17 cellular contexts compared by ENCODE assay signal in the genomic region with DNA sequence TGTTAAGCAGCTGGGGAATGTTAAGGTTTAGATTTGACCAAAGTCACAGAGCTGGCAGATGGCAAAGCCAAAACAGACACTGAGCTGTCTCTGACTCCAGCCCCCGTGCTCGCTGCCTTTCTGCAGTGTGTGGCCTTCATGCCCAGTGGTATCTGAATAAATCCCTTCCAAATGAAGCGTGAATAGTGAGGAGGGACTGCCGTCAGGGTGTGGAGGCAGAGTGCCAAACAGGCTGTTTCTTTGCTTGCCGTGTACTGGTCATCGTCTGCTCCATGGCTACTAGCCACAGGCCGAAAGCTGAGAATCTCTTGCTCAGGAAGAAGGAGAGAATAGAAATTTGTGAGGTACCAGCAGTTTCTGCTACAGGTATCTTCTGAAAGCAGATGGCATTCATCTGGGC. TPM values are rescaled to one million over a fixed set of nuclear protein-coding genes. Genes with fewer than 3 reads are reported as not detected.
DNase-seq lines count a peak whose midpoint lies in the region; ATAC-seq and TF ChIP-seq lines count a peak whose summit lies in the region.
"Had no signal": no experiment of that assay in that cellular context is flagged by ENCODE, and none has a peak within 500 bp of the region (broad histone marks: within the 10 kb centered on the region; RNA-seq: fewer than 3 reads in every experiment).

No MANE protein-coding gene starts in this region.

- peaks cover 38% of the 10 kb centered on the region for H3K4me1 Mint-ChIP-seq in T-helper 2 cell treated with Interferon-gamma antibody and Interleukin-4, amounts not matched to agents 5 μg/mL and 100 μg/mL, for 36 hours (ENCODE audit: low read depth)
- peaks cover 16 to 34% (median 30%) of the 10 kb centered on the region in 4 donors for H3K4me1 Mint-ChIP-seq in CD4-positive, alpha-beta memory T cell
- peaks cover 17% of the 10 kb centered on the region for H3K4me1 Mint-ChIP-seq in activated naive CD8-positive, alpha-beta T cell treated with anti-CD3 and anti-CD28 coated beads, Interleukin-2, amount 50 U/mL, for 24 hours
- H3K4me1 Mint-ChIP-seq in natural killer cell treated with Interleukin-12 subunit alpha and Interleukin-12 subunit beta and Interleukin-15 and Interleukin-18, amount 100 ng/mL, for 72 hours (ENCODE audit: low read depth in 2 of 2), result peaks cover 27 to 40% of the 10 kb centered on the region in 2 donors

- H3K4me1 ChIP-seq in CD4-positive, alpha-beta memory T cell (ENCODE audit: insufficient read depth, low read length), result peaks cover 24% of the 10 kb centered on the region
- H3K4me1 ChIP-seq in vagina, result no peaks in the 10 kb centered on the region

- ATAC-seq in activated naive CD8-positive, alpha-beta T cell treated with anti-CD3 and anti-CD28 coated beads, Interleukin-2, amount 50 U/mL, for 24 hours, result no peak
- ATAC-seq in natural killer cell treated with Interleukin-12 subunit alpha and Interleukin-12 subunit beta and Interleukin-15 and Interleukin-18, amount 100 ng/mL, for 72 hours, result no peak
- ATAC-seq in GM21786 (IDR thresholded peaks at IDR 0.05; ENCODE audit: unreplicated experiment) (no peak), HG03159 (IDR thresholded peaks at IDR 0.05; ENCODE audit: unreplicated experiment) (no peak)
- ATAC-seq: stimulated activated memory B cell treated with anti-CD40 and anti-IgM and Interleukin-4, amounts not matched to agents 10 μg/mL and 1 μg/mL and 100 μg/mL, for 72 hours had no signal

- POLR2A ChIA-PET in CD4-positive, alpha-beta memory T cell (lab: Charles Lee; ENCODE audit: partially characterized antibody), result interaction anchor here (1.5 to 1.6 kb wide), 3 partner anchors 20 to 65 kb away, joined by 4 to 15 read pairs (median 8); partner anchors contain the start of genes CASP3, CENPU and PRIMPOL

- H3K27ac ChIP-seq in CD4-positive, alpha-beta memory T cell (ENCODE audit: low read depth, low read length), result no peak overlapping the region
- H3K27ac ChIP-seq in vagina, result no peak overlapping the region
- H3K27ac ChIP-seq: coronary artery, thoracic aorta had no signal

- no peak for TF ChIP-seq POLR2A in vagina (IDR thresholded peaks at IDR 0.05)

- DNase-seq in T-helper 2 cell treated with Interferon-gamma antibody and Interleukin-4, amounts not matched to agents 5 μg/mL and 100 μg/mL, for 36 hours (ENCODE audit: low spot score), result no peak
- DNase-seq in T-helper 2 cell (no peak), vagina (ENCODE audit: extremely low spot score in 2 of 2) (no peak)
- no peak for DNase-seq in CD4-positive, alpha-beta memory T cell
- no peak for DNase-seq in activated naive CD8-positive, alpha-beta T cell treated with anti-CD3 and anti-CD28 coated beads, Interleukin-2, amount 50 U/mL, for 24 hours
- DNase-seq in natural killer cell treated with Interleukin-12 subunit alpha and Interleukin-12 subunit beta and Interleukin-15 and Interleukin-18, amount 100 ng/mL, for 72 hours (ENCODE audit: low spot score), result no peak
- DNase-seq: activated CD4-positive, alpha-beta T cell treated with anti-CD3 and anti-CD28 coated beads, Interleukin-2, amount 50 U/mL, for 4 hours; activated effector memory CD4-positive, alpha-beta T cell treated with Interleukin-2 at 50 U/mL for 16 hours; aorta; hippocampal formation; kidney; Peyer's patch had no signal

- H3K27me3 ChIP-seq in CD4-positive, alpha-beta memory T cell (ENCODE audit: insufficient read depth, low read length), result no peaks in the 10 kb centered on the region
- H3K27me3 ChIP-seq in vagina, result no peaks in the 10 kb centered on the region
- H3K27me3 ChIP-seq: Peyer's patch had no signal

- CTCF ChIA-PET in CD4-positive, alpha-beta memory T cell (lab: Charles Lee; ENCODE audit: partially characterized antibody), result interaction anchor here (0.8 to 3.5 kb wide), 3 partner anchors 14 to 405 kb away, joined by 3 to 13 read pairs (median 11); partner anchors contain the start of genes CASP3 and PRIMPOL

- peak overlapping the region; percentile 79 for H3K27ac Mint-ChIP-seq in T-helper 2 cell treated with Interferon-gamma antibody and Interleukin-4, amounts not matched to agents 5 μg/mL and 100 μg/mL, for 36 hours
- H3K27ac Mint-ChIP-seq in CD4-positive, alpha-beta memory T cell, result peak overlapping the region in 6 of 7 donors; percentile 6 to 84 (median 70)
- H3K27ac Mint-ChIP-seq in activated naive CD8-positive, alpha-beta T cell treated with anti-CD3 and anti-CD28 coated beads, Interleukin-2, amount 50 U/mL, for 24 hours, result peak overlapping the region; percentile 21
- H3K27ac Mint-ChIP-seq in natural killer cell treated with Interleukin-12 subunit alpha and Interleukin-12 subunit beta and Interleukin-15 and Interleukin-18, amount 100 ng/mL, for 72 hours, result peak overlapping the region; percentile 95 to 98

- TF ChIP-seq CTCF in vagina (IDR thresholded peaks at IDR 0.05), result no peak

- H3K4me3 Mint-ChIP-seq in T-helper 2 cell treated with Interferon-gamma antibody and Interleukin-4, amounts not matched to agents 5 μg/mL and 100 μg/mL, for 36 hours, result peak overlapping the region; percentile 64
- peak overlapping the region in 3 of 8 donors; percentile 4 to 47 (median 43) for H3K4me3 Mint-ChIP-seq in CD4-positive, alpha-beta memory T cell
- H3K4me3 Mint-ChIP-seq in activated naive CD8-positive, alpha-beta T cell treated with anti-CD3 and anti-CD28 coated beads, Interleukin-2, amount 50 U/mL, for 24 hours, result no peak overlapping the region
- H3K4me3 Mint-ChIP-seq in natural killer cell treated with Interleukin-12 subunit alpha and Interleukin-12 subunit beta and Interleukin-15 and Interleukin-18, amount 100 ng/mL, for 72 hours, result peak overlapping the region; percentile 91
- H3K4me3 Mint-ChIP-seq: stimulated activated memory B cell treated with anti-CD40 and anti-IgM and Interleukin-4, amounts not matched to agents 10 μg/mL and 1 μg/mL and 100 μg/mL, for 72 hours had no signal

- H3K27me3 Mint-ChIP-seq in T-helper 2 cell treated with Interferon-gamma antibody and Interleukin-4, amounts not matched to agents 5 μg/mL and 100 μg/mL, for 36 hours (ENCODE audit: low read depth), result no peaks in the 10 kb centered on the region
- H3K27me3 Mint-ChIP-seq in CD4-positive, alpha-beta memory T cell, result no peaks in the 10 kb centered on the region
- H3K27me3 Mint-ChIP-seq in activated naive CD8-positive, alpha-beta T cell treated with anti-CD3 and anti-CD28 coated beads, Interleukin-2, amount 50 U/mL, for 24 hours, result no peaks in the 10 kb centered on the region
- H3K27me3 Mint-ChIP-seq in natural killer cell treated with Interleukin-12 subunit alpha and Interleukin-12 subunit beta and Interleukin-15 and Interleukin-18, amount 100 ng/mL, for 72 hours, result no peaks in the 10 kb centered on the region
- H3K27me3 Mint-ChIP-seq: stimulated activated memory B cell treated with anti-CD40 and anti-IgM and Interleukin-4, amounts not matched to agents 10 μg/mL and 1 μg/mL and 100 μg/mL, for 72 hours had no signal

- H3K9me3 Mint-ChIP-seq in T-helper 2 cell treated with Interferon-gamma antibody and Interleukin-4, amounts not matched to agents 5 μg/mL and 100 μg/mL, for 36 hours, result peaks cover 8% of the 10 kb centered on the region
- no peaks in the 10 kb centered on the region for H3K9me3 Mint-ChIP-seq in CD4-positive, alpha-beta memory T cell
- H3K9me3 Mint-ChIP-seq in activated naive CD8-positive, alpha-beta T cell treated with anti-CD3 and anti-CD28 coated beads, Interleukin-2, amount 50 U/mL, for 24 hours, result no peaks in the 10 kb centered on the region
- H3K9me3 Mint-ChIP-seq in natural killer cell treated with Interleukin-12 subunit alpha and Interleukin-12 subunit beta and Interleukin-15 and Interleukin-18, amount 100 ng/mL, for 72 hours, result peaks cover 7% of the 10 kb centered on the region
- H3K9me3 Mint-ChIP-seq: stimulated activated memory B cell treated with anti-CD40 and anti-IgM and Interleukin-4, amounts not matched to agents 10 μg/mL and 1 μg/mL and 100 μg/mL, for 72 hours had no signal

- no peak overlapping the region for H3K4me3 ChIP-seq in CD4-positive, alpha-beta memory T cell (ENCODE audit: low read length in 2 of 2)
- H3K4me3 ChIP-seq in vagina, result no peak overlapping the region
- H3K4me3 ChIP-seq: coronary artery, Peyer's patch, thoracic aorta had no signal

- H3K9me3 ChIP-seq in CD4-positive, alpha-beta memory T cell (ENCODE audit: control insufficient read depth in 1 of 2, low read length in 2 of 2), result no peaks in the 10 kb centered on the region
- no peaks in the 10 kb centered on the region for H3K9me3 ChIP-seq in vagina
- H3K9me3 ChIP-seq: Peyer's patch, thoracic aorta had no signal

- peaks cover 58% of the 10 kb centered on the region for H3K36me3 Mint-ChIP-seq in T-helper 2 cell treated with Interferon-gamma antibody and Interleukin-4, amounts not matched to agents 5 μg/mL and 100 μg/mL, for 36 hours (ENCODE audit: low read depth)
- H3K36me3 Mint-ChIP-seq in CD4-positive, alpha-beta memory T cell, result peaks cover 35 to 38% of the 10 kb centered on the region in 2 donors
- peaks cover 38% of the 10 kb centered on the region for H3K36me3 Mint-ChIP-seq in activated naive CD8-positive, alpha-beta T cell treated with anti-CD3 and anti-CD28 coated beads, Interleukin-2, amount 50 U/mL, for 24 hours (ENCODE audit: low read depth)
- H3K36me3 Mint-ChIP-seq in natural killer cell treated with Interleukin-12 subunit alpha and Interleukin-12 subunit beta and Interleukin-15 and Interleukin-18, amount 100 ng/mL, for 72 hours, result peaks cover 12% of the 10 kb centered on the region

- no peaks in the 10 kb centered on the region for H3K36me3 ChIP-seq in CD4-positive, alpha-beta memory T cell (ENCODE audit: insufficient read depth, low read length)
- H3K36me3 ChIP-seq in vagina, result peaks cover 0 to 53% of the 10 kb centered on the region in 2 donors

- intact Hi-C loops in CD4-positive, alpha-beta memory T cell (cut with micrococcal nuclease), result no loop called here
- intact Hi-C loops in vagina (cut with DNase I), result no loop called here

RNA-seq across cellular contexts. Expression of gene PRIMPOL, which starts 19.7 kb away (rescaled TPM):
- total RNA-seq in CD4-positive, alpha-beta memory T cell, result 10 to 100 TPM; 20.2 to 23.2 TPM
- polyA plus RNA-seq in CD4-positive, alpha-beta memory T cell, result 10 to 100 TPM; 14.0 to 21.5 TPM
- total RNA-seq in natural killer cell treated with Interleukin-12 subunit alpha and Interleukin-12 subunit beta and Interleukin-15 and Interleukin-18, amount 100 ng/mL, for 72 hours, result 10 to 100 TPM; 19.1 to 19.3 TPM
- total RNA-seq in vagina, result 14.0 TPM

RNA-seq across cellular contexts. Expression of gene CASP3, which starts 20.0 kb away (rescaled TPM):
- total RNA-seq in CD4-positive, alpha-beta memory T cell, result 10 to 100 TPM; 17.9 to 24.9 TPM
- 1 to 10 TPM; 4.1 to 7.3 TPM for polyA plus RNA-seq in CD4-positive, alpha-beta memory T cell
- 10 to 100 TPM; 65.8 to 96.5 TPM for total RNA-seq in natural killer cell treated with Interleukin-12 subunit alpha and Interleukin-12 subunit beta and Interleukin-15 and Interleukin-18, amount 100 ng/mL, for 72 hours
- 11.3 TPM for total RNA-seq in vagina

Comparison
In these comparisons a context has a peak if more than half of its experiments do, and no peak if none do; other contexts are left out.
1. H3K27ac Mint-ChIP-seq: peak in every context shown above with its lines; median percentile 96 in natural killer cell treated with Interleukin-12 subunit alpha and Interleukin-12 subunit beta and Interleukin-15 and Interleukin-18, amount 100 ng/mL, for 72 hours; 79 in T-helper 2 cell treated with Interferon-gamma antibody and Interleukin-4, amounts not matched to agents 5 μg/mL and 100 μg/mL, for 36 hours; 70 in CD4-positive, alpha-beta memory T cell; 21 in activated naive CD8-positive, alpha-beta T cell treated with anti-CD3 and anti-CD28 coated beads, Interleukin-2, amount 50 U/mL, for 24 hours.